In genomic region chr9:119938871-119939270, GRCh38 we compare ENCODE assay signal across 19 cellular contexts.
"Had no signal": no experiment of that assay in that cellular context is flagged by ENCODE, and none has a peak within 500 bp of the region (broad histone marks: within the 10 kb centered on the region; RNA-seq: fewer than 3 reads in every experiment).

No MANE protein-coding gene starts in this region.

- H3K4me3 ChIP-seq: breast epithelium, gastroesophageal sphincter, heart right ventricle, lower lobe of right lung, psoas muscle, right lobe of liver, spleen, stomach, thoracic aorta had no signal

- H3K27ac ChIP-seq: breast epithelium, epithelial cell of prostate, gastroesophageal sphincter, heart right ventricle, lower lobe of right lung, psoas muscle, right lobe of liver, spleen, stomach had no signal

- DNase-seq: activated CD4-positive, alpha-beta T cell treated with anti-CD3 and anti-CD28 coated beads for 36 hours; activated CD8-positive, alpha-beta T cell treated with anti-CD3 and anti-CD28 coated beads for 36 hours; activated effector memory CD4-positive, alpha-beta T cell treated with anti-CD3 and anti-CD28 coated beads, Interleukin-2, amount 50 U/mL, for 16 hours; activated T-cell treated with anti-CD3 and anti-CD28 coated beads, Interleukin-2, amount 50 U/mL, for 48 hours; amniotic stem cell; dermis blood vessel endothelial cell; effector memory CD8-positive, alpha-beta T cell; heart right ventricle; lower lobe of right lung; nephron progenitor cell; occipital lobe; psoas muscle; right lobe of liver; spleen; stomach had no signal
